Comparison of ENCODE assay signal across 8 cellular contexts in the genomic region with DNA sequence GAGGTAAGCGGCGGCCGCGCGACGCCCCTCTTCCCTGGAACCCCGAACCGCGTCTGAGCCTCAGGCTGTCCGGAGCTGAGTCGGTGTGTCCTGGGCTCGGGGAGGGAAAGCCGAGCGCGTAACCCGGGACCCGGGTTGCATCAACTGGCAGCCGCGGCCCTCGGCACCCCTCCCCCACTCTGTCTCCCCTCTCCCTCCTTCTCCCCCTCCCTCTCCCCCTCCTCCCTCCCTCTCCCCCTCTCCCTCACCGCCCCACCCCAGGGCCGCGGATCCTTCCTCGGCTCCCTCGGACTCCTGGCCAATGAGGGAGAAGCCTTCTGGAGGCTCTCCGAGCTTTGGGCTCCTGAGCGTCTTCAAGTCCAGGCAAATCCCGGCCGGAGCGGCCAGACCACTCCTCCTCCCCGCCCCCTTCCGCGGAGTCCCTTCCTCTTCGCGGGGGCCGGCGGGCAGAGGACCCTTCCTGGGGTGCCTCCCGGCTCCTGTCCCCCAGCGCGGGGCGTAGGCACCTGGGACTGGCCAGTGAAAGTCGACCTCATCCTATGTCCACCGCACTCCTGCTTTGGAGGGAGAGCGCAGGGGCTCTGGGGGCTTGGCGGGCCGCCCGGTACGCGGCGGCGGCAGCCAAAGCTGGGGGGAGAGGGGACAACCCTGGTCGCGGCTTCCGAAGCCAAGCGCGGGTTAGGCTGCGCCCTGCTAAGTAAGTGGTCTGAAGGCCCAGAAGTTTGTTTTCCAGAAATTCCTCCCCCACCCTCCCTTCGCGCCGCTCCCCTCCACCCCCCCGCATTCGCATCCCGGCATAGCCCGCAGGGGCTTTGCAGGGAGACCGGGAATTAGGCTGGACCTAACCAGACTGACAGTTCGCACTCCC. TPM values are rescaled to one million over a fixed set of nuclear protein-coding genes. Genes with fewer than 3 reads are reported as not detected.
DNase-seq lines count a peak whose midpoint lies in the region; ATAC-seq and TF ChIP-seq lines count a peak whose summit lies in the region.

No MANE protein-coding gene starts in this region.

- TF ChIP-seq CTCF in fibroblast of villous mesenchyme (IDR thresholded peaks at IDR 0.05; ENCODE audit: insufficient read depth, low read depth, low read length): no peak
- TF ChIP-seq CTCF in natural killer cell (IDR thresholded peaks at IDR 0.05): no peak
- TF ChIP-seq CTCF in uterus (IDR thresholded peaks at IDR 0.05): no peak

- H2AFZ ChIP-seq in ACC112 (ENCODE audit: low read length, unreplicated experiment): peak overlapping the region; percentile 69

- no peaks in the 10 kb centered on the region for H3K9me3 Mint-ChIP-seq in natural killer cell

- ATAC-seq in GM19023 (IDR thresholded peaks at IDR 0.05; ENCODE audit: unreplicated experiment) (peak; percentile 6), natural killer cell (no peak), GM21723 (IDR thresholded peaks at IDR 0.05; ENCODE audit: unreplicated experiment) (no peak)

- H3K36me3 Mint-ChIP-seq in natural killer cell: no peaks in the 10 kb centered on the region

- intact Hi-C loops in natural killer cell (cut with micrococcal nuclease): loop anchor here (1.0 to 2.0 kb wide), 3 partner anchors 13 to 69 kb away; partner anchors contain the start of gene MED18
- intact Hi-C loops in uterus (cut with DNase I; ENCODE audit: low total_unique reads): no loop called here

- peak overlapping the region; percentile 84 for H3K4me3 Mint-ChIP-seq in natural killer cell

- H3K9me3 ChIP-seq in uterus: no peaks in the 10 kb centered on the region

- H3K4me1 ChIP-seq in ACC112 (ENCODE audit: control insufficient read depth, insufficient read depth, low read length, unreplicated experiment) (peaks cover 20% of the 10 kb centered on the region), uterus (no peaks in the 10 kb centered on the region)

- peaks cover 47% of the 10 kb centered on the region for H3K79me2 ChIP-seq in ACC112 (ENCODE audit: control insufficient read depth, insufficient read depth, low read length, unreplicated experiment)

- H3K27me3 ChIP-seq in ACC112 (ENCODE audit: insufficient read depth, low read length): no peaks in the 10 kb centered on the region
- H3K27me3 ChIP-seq in uterus: no peaks in the 10 kb centered on the region

- no peaks in the 10 kb centered on the region for H3K27me3 Mint-ChIP-seq in natural killer cell (ENCODE audit: low read depth in 2 of 2)

- H3K36me3 ChIP-seq in ACC112 (ENCODE audit: insufficient read depth, low read length) (no peaks in the 10 kb centered on the region), uterus (no peaks in the 10 kb centered on the region)

- H3K4me3 ChIP-seq in ACC112 (ENCODE audit: low read depth, low read length) (peak overlapping the region; percentile 94), fibroblast of villous mesenchyme (ENCODE audit: low read depth, low read length) (peak overlapping the region; percentile 98), uterus (peak overlapping the region; percentile 78 to 94)

- H3K27ac ChIP-seq in ACC112 (ENCODE audit: low read depth, low read length) (peak overlapping the region; percentile 41; the same call in 1 of the 2 replicates), uterus (peak overlapping the region; percentile 88 to 93)

- peak; percentile 58 for DNase-seq in NCI-H2227 treated with DMSO at 0.1 percent for 48 hours (lab: John Stamatoyannopoulos, UW)
- DNase-seq in activated effector memory CD4-positive, alpha-beta T cell treated with anti-CD3 and anti-CD28 coated beads, Interleukin-2, amount 50 U/mL, for 16 hours: peak; percentile 78
- DNase-seq in fibroblast of villous mesenchyme (ENCODE audit: low read depth): peak; percentile 95
- peak; percentile 32 for DNase-seq in natural killer cell
- peak; percentile 80 to 83 for DNase-seq in uterus

- peak overlapping the region; percentile 62 to 87 for H3K27ac Mint-ChIP-seq in natural killer cell

- peaks cover 44 to 49% of the 10 kb centered on the region in 2 donors for H3K4me1 Mint-ChIP-seq in natural killer cell

- TF ChIP-seq POLR2A in uterus (IDR thresholded peaks at IDR 0.05): no peak

RNA-seq across cellular contexts. Expression of gene SESN2, which starts 0.9 kb away (rescaled TPM):
- total RNA-seq in fibroblast of villous mesenchyme (13.4 and 39.9 TPM in 2 replicates), natural killer cell (10 to 100 TPM; 21.0 to 30.3 (median 27.1) TPM), uterus (10 to 100 TPM in 1 of 4 donors, 1 to 10 TPM in 3; 4.9 to 15.9 (median 7.9) TPM)

RNA-seq across cellular contexts. Expression of gene ATP5IF1, which starts 24.2 kb away (rescaled TPM):
- total RNA-seq in fibroblast of villous mesenchyme (89.4 and 101 TPM in 2 replicates), natural killer cell (100 to 1,000 TPM in 1 of 3 donors, 10 to 100 TPM in 2; 81.1 to 101 (median 91.1) TPM), uterus (100 to 1,000 TPM in 1 of 4 donors, 10 to 100 TPM in 3; 57.1 to 103 (median 82.2) TPM)

RNA-seq across cellular contexts. Expression of gene DNAJC8, which starts 27.3 kb away (rescaled TPM):
- 68.0 and 81.6 TPM in 2 replicates for total RNA-seq in fibroblast of villous mesenchyme
- total RNA-seq in natural killer cell: 10 to 100 TPM; 85.3 to 85.9 (median 85.4) TPM
- total RNA-seq in uterus: 10 to 100 TPM; 24.3 to 90.9 (median 56.2) TPM

Comparison
In these comparisons a context has a peak if more than half of its experiments do, and no peak if none do; other contexts are left out.
1. DNase-seq: peak in every context shown above with its lines; median percentile 95 in fibroblast of villous mesenchyme; 82 in uterus; 78 in activated effector memory CD4-positive, alpha-beta T cell treated with anti-CD3 and anti-CD28 coated beads, Interleukin-2, amount 50 U/mL, for 16 hours; 58 in NCI-H2227 treated with DMSO at 0.1 percent for 48 hours; 32 in natural killer cell.